In genomic region chr18:50374753-50375391, GRCh38 we compare ENCODE assay signal across 8 cellular contexts. TPM values are rescaled to one million over a fixed set of nuclear protein-coding genes. Genes with fewer than 3 reads are reported as not detected.
A peak's percentile ranks its signal among the peaks of the same experiment; 100 is the strongest.
DNase-seq lines count a peak whose midpoint lies in the region; ATAC-seq and TF ChIP-seq lines count a peak whose summit lies in the region.

Gene SKA1, plus strand, starts transcription at chr18:50375046. Its CDS starts 785 bp downstream, at chr18:50375831.

- DNase-seq in CD1c-positive myeloid dendritic cell (ENCODE audit: extremely low spot score) (peak; percentile 98), NCI-H82 treated with DMSO at 0.1 percent for 48 hours (lab: John Stamatoyannopoulos, UW; ENCODE audit: unreplicated experiment) (peak; percentile 73), dorsolateral prefrontal cortex (peak; percentile 78 to 94 (median 86))
- DNase-seq in activated CD4-positive, alpha-beta memory T cell treated with anti-CD3 and anti-CD28 coated beads for 36 hours, result peak; percentile 95
- peak; percentile 92 for DNase-seq in stimulated activated CD4-positive, alpha-beta T cell treated with anti-CD3 and anti-CD28 coated beads, Interleukin-4, amount 100 ng/mL, for 24 hours

- peaks cover 7% of the 10 kb centered on the region for H3K9me3 Mint-ChIP-seq in activated CD4-positive, alpha-beta memory T cell treated with anti-CD3 and anti-CD28 coated beads for 36 hours

- POLR2A ChIA-PET in activated CD4-positive, alpha-beta memory T cell treated with anti-CD3 and anti-CD28 coated beads for 36 hours (lab: Charles Lee), result no interaction called here

- intact Hi-C loops in activated CD4-positive, alpha-beta memory T cell treated with anti-CD3 and anti-CD28 coated beads for 36 hours (cut with micrococcal nuclease), result loop anchor here (1.0 to 10.0 kb wide), 7 partner anchors 18 to 560 kb away; partner anchors contain the start of genes ACAA2, CFAP53, CXXC1 and MBD1
- intact Hi-C loops in dorsolateral prefrontal cortex (cut with DNase I), result loop anchor here (5.0 kb wide), 3 partner anchors 88 to 592 kb away; partner anchors contain the start of genes CXXC1 (in 1 of the 2), ELAC1 (in 1 of the 2) and MBD1 (in 1 of the 2)

- TF ChIP-seq CTCF in dorsolateral prefrontal cortex (IDR thresholded peaks at IDR 0.05 in 54 of 56, conservative IDR thresholded peaks at IDR 0.05 in 2 of 56; ENCODE audit: low read depth in 1 of 56, partially characterized antibody in 56 of 56), result peak in 16 of 56 donors; percentile 3 to 33 (median 13)
- no peak for TF ChIP-seq CTCF in liver (IDR thresholded peaks at IDR 0.05; ENCODE audit: low read depth, low read length, missing input control)

- H3K4me3 Mint-ChIP-seq in activated CD4-positive, alpha-beta memory T cell treated with anti-CD3 and anti-CD28 coated beads for 36 hours, result peak within 1 kb of the TSS; percentile 87

- peak within 1 kb of the TSS; percentile 24 to 57 for H3K9ac ChIP-seq in liver (ENCODE audit: low read depth in 1 of 2, low read length in 2 of 2)

- peak within 1 kb of the TSS; percentile 77 for H3K27ac Mint-ChIP-seq in activated CD4-positive, alpha-beta memory T cell treated with anti-CD3 and anti-CD28 coated beads for 36 hours

- peaks cover 4 to 12% (median 6%) of the 10 kb centered on the region in 4 donors for H3K4me1 ChIP-seq in liver (ENCODE audit: control insufficient read depth in 4 of 4, insufficient read depth in 4 of 4, low read length in 3 of 4)

- CTCF ChIA-PET in activated CD4-positive, alpha-beta memory T cell treated with anti-CD3 and anti-CD28 coated beads for 36 hours (lab: Charles Lee), result interaction anchor here (2.3 kb wide), 1 partner anchor 18 kb away, joined by 12 read pairs; no protein-coding TSS in a partner anchor

- ATAC-seq in GM19438 (IDR thresholded peaks at IDR 0.05; ENCODE audit: low read depth, unreplicated experiment), result peak; percentile 93
- peak; percentile 77 for ATAC-seq in HG03575 (IDR thresholded peaks at IDR 0.05; ENCODE audit: extremely low read depth, insufficient number of reproducible peaks, low FRiP score, unreplicated experiment)

- peaks cover 0 to 4% (median 3%) of the 10 kb centered on the region in 4 donors for H3K9me3 ChIP-seq in liver (ENCODE audit: control insufficient read depth in 4 of 4, low read length in 3 of 4)

- peak within 1 kb of the TSS in 50 of 59 donors; percentile 1 to 88 (median 73) for H3K27ac ChIP-seq in dorsolateral prefrontal cortex
- peak within 1 kb of the TSS; percentile 59 to 63 for H3K27ac ChIP-seq in liver (ENCODE audit: low read depth in 1 of 2, low read length in 2 of 2)

- no peaks in the 10 kb centered on the region for H3K4me1 Mint-ChIP-seq in activated CD4-positive, alpha-beta memory T cell treated with anti-CD3 and anti-CD28 coated beads for 36 hours (ENCODE audit: low read depth)

- TF ChIP-seq RAD21 in liver (IDR thresholded peaks at IDR 0.05), result peak in 1 of 2 donors; percentile 25

- peaks cover 14% of the 10 kb centered on the region for H3K36me3 Mint-ChIP-seq in activated CD4-positive, alpha-beta memory T cell treated with anti-CD3 and anti-CD28 coated beads for 36 hours

- WGBS in liver, result under 1% methylated on average over 47 of the region's 47 CpGs

- no peaks in the 10 kb centered on the region for H3K36me3 ChIP-seq in liver (ENCODE audit: control insufficient read depth in 4 of 4, insufficient read depth in 3 of 4, low read depth in 1 of 4, low read length in 3 of 4)

- peaks cover 5% of the 10 kb centered on the region for H3K27me3 Mint-ChIP-seq in activated CD4-positive, alpha-beta memory T cell treated with anti-CD3 and anti-CD28 coated beads for 36 hours

- H3K4me3 ChIP-seq in dorsolateral prefrontal cortex, result peak within 1 kb of the TSS; percentile 44 to 80 (median 63)
- H3K4me3 ChIP-seq in liver (ENCODE audit: low read depth in 1 of 3, low read length in 3 of 3), result peak within 1 kb of the TSS; percentile 59 to 68 (median 65)

- no peaks in the 10 kb centered on the region for H3K27me3 ChIP-seq in dorsolateral prefrontal cortex
- H3K27me3 ChIP-seq in liver (ENCODE audit: control insufficient read depth in 4 of 4, insufficient read depth in 4 of 4, low read length in 3 of 4), result no peaks in the 10 kb centered on the region

TF ChIP-seq in liver, 16 proteins besides CTCF, POLR2A, EP300 and RAD21:
- no peak for TF ChIP-seq EGR1 (IDR thresholded peaks at IDR 0.05; ENCODE audit: low read depth in 2 of 2)
- no peak for TF ChIP-seq FOXA2 (IDR thresholded peaks at IDR 0.05)
- TF ChIP-seq JUND (IDR thresholded peaks at IDR 0.05), result peak in 1 of 2 donors; percentile 41
- TF ChIP-seq REST (IDR thresholded peaks at IDR 0.05), result peak; percentile 94
- TF ChIP-seq TAF1 (conservative IDR thresholded peaks at IDR 0.05), result peak; percentile 95
- TF ChIP-seq FOXA1 (IDR thresholded peaks at IDR 0.05), result peak; percentile 48
- TF ChIP-seq NR2F2 (IDR thresholded peaks at IDR 0.05), result peak; percentile 63
- peak; percentile 89 for TF ChIP-seq ATF3 (IDR thresholded peaks at IDR 0.05)
- peak; percentile 37 to 38 for TF ChIP-seq RXRA (IDR thresholded peaks at IDR 0.05)
- no peak for TF ChIP-seq HNF4A (conservative IDR thresholded peaks at IDR 0.05)
- TF ChIP-seq YY1 (IDR thresholded peaks at IDR 0.05), result peak; percentile 57
- no peak for TF ChIP-seq ZBTB33 (IDR thresholded peaks at IDR 0.05)
- peak; percentile 76 for TF ChIP-seq SP1 (IDR thresholded peaks at IDR 0.05)
- peak; percentile 39 to 84 for TF ChIP-seq GABPA (IDR thresholded peaks at IDR 0.05 in 1 of 2, conservative IDR thresholded peaks at IDR 0.05 in 1 of 2)
- no peak for TF ChIP-seq HNF4G (IDR thresholded peaks at IDR 0.05)
- no peak for TF ChIP-seq MAX (IDR thresholded peaks at IDR 0.05)

RNA-seq across cellular contexts. Expression of gene SKA1, which starts in this region (rescaled TPM):
- 10 to 100 TPM; 44.2 to 46.0 TPM for total RNA-seq in activated CD4-positive, alpha-beta memory T cell treated with anti-CD3 and anti-CD28 coated beads for 36 hours
- 1 to 10 TPM in 5 of 120 experiments, under 1 TPM in 71, not detected in 44; 0.15 to 1.7 (median 0.36) TPM for total RNA-seq in dorsolateral prefrontal cortex
- total RNA-seq in liver, result 10 to 100 TPM in 1 of 2 donors, under 1 TPM in 1; 0.08 to 18.7 TPM
- polyA plus RNA-seq in liver, result under 1 TPM; 0.24 to 0.81 TPM

Comparison
In these comparisons a context has a peak if more than half of its experiments do, and no peak if none do; other contexts are left out.
1. Peak in every context shown above with its lines: DNase-seq, ATAC-seq, H3K4me3 ChIP-seq and H3K27ac ChIP-seq.